ENCODE assay signal across 1 cellular context in genomic region chr1:15370781-15371467, GRCh38.
TF ChIP-seq lines count a peak whose summit lies in the region.

No MANE protein-coding gene starts in this region.

TF ChIP-seq in liver, 16 proteins besides CTCF, POLR2A, EP300 and RAD21 (continued from another document):
- no peak for TF ChIP-seq FOXA1 (IDR thresholded peaks at IDR 0.05)
- TF ChIP-seq GABPA (IDR thresholded peaks at IDR 0.05 in 1 of 2, conservative IDR thresholded peaks at IDR 0.05 in 1 of 2), result no peak
- TF ChIP-seq YY1 (IDR thresholded peaks at IDR 0.05), result no peak
- TF ChIP-seq, protein P1, sequence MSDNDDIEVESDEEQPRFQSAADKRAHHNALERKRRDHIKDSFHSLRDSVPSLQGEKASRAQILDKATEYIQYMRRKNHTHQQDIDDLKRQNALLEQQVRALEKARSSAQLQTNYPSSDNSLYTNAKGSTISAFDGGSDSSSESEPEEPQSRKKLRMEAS (IDR thresholded peaks at IDR 0.05), result peak; percentile 17
- TF ChIP-seq, protein P2, sequence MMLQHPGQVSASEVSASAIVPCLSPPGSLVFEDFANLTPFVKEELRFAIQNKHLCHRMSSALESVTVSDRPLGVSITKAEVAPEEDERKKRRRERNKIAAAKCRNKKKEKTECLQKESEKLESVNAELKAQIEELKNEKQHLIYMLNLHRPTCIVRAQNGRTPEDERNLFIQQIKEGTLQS (IDR thresholded peaks at IDR 0.05), result no peak
- no peak for TF ChIP-seq EGR1 (IDR thresholded peaks at IDR 0.05; ENCODE audit: low read depth in 2 of 2)
- peak; percentile 12 for TF ChIP-seq NR2F2 (IDR thresholded peaks at IDR 0.05)
- peak; percentile 32 for TF ChIP-seq SP1 (IDR thresholded peaks at IDR 0.05)
- TF ChIP-seq FOXA2 (IDR thresholded peaks at IDR 0.05), result no peak
